In genomic region chr10:60446070-60446833, GRCh38 we compare ENCODE assay signal across 14 cellular contexts. TPM values are rescaled to one million over a fixed set of nuclear protein-coding genes. Genes with fewer than 3 reads are reported as not detected.
DNase-seq lines count a peak whose midpoint lies in the region; ATAC-seq and TF ChIP-seq lines count a peak whose summit lies in the region.
"Had no signal": no experiment of that assay in that cellular context is flagged by ENCODE, and none has a peak within 500 bp of the region (broad histone marks: within the 10 kb centered on the region; RNA-seq: fewer than 3 reads in every experiment).

No MANE protein-coding gene starts in this region.

- peak overlapping the region; percentile 34 for H3K4me3 Mint-ChIP-seq in activated T-helper 17 cell treated with anti-CD3 and anti-CD28 coated beads, Interleukin-2, amount 50 U/mL, for 72 hours
- H3K4me3 Mint-ChIP-seq: CD8-positive, alpha-beta T cell had no signal

- H3K27ac ChIP-seq in temporal lobe (ENCODE audit: low read depth, low read length), result peak overlapping the region; percentile 19
- H3K27ac ChIP-seq: right lobe of liver had no signal

- no peaks in the 10 kb centered on the region for H3K9me3 Mint-ChIP-seq in activated T-helper 17 cell treated with anti-CD3 and anti-CD28 coated beads, Interleukin-2, amount 50 U/mL, for 72 hours
- H3K9me3 Mint-ChIP-seq: CD8-positive, alpha-beta T cell; IgD-negative memory B cell had no signal

- H3K27me3 ChIP-seq in Loucy (ENCODE audit: insufficient read depth, low read length, poor library complexity, severe bottlenecking), result no peaks in the 10 kb centered on the region
- H3K27me3 ChIP-seq: right lobe of liver had no signal

- DNase-seq in kidney tubule cell (ENCODE audit: low spot score), result peak; percentile 29
- no peak for DNase-seq in stimulated activated naive CD4-positive, alpha-beta T cell treated with Interleukin-2 at 50 U/mL for 16 hours (lab: John Stamatoyannopoulos, UW)
- DNase-seq in AG08395 (ENCODE audit: low spot score), result no peak
- DNase-seq: activated naive CD4-positive, alpha-beta T cell; CD8-positive, alpha-beta T cell; foreskin melanocyte; NCI-H1092 treated with DMSO at 0.1 percent for 48 hours; right lobe of liver; stimulated activated CD4-positive, alpha-beta T cell treated with anti-CD3 and anti-CD28 coated beads, Interleukin-4, amount 100 ng/mL, for 24 hours had no signal

- no peak for ATAC-seq in activated T-helper 17 cell treated with anti-CD3 and anti-CD28 coated beads, Interleukin-2, amount 50 U/mL, for 72 hours (replicated peaks)
- no peak for ATAC-seq in HG03039 (IDR thresholded peaks at IDR 0.05; ENCODE audit: unreplicated experiment)

- H3K36me3 Mint-ChIP-seq in activated T-helper 17 cell treated with anti-CD3 and anti-CD28 coated beads, Interleukin-2, amount 50 U/mL, for 72 hours (ENCODE audit: low read depth), result peaks cover 5% of the 10 kb centered on the region
- H3K36me3 Mint-ChIP-seq: CD8-positive, alpha-beta T cell had no signal

- peaks cover 12% of the 10 kb centered on the region for H3K4me1 Mint-ChIP-seq in activated T-helper 17 cell treated with anti-CD3 and anti-CD28 coated beads, Interleukin-2, amount 50 U/mL, for 72 hours

- H3K36me3 ChIP-seq in Loucy (ENCODE audit: insufficient read depth, low read length), result no peaks in the 10 kb centered on the region
- H3K36me3 ChIP-seq: right lobe of liver had no signal

- no peak overlapping the region for H3K4me3 ChIP-seq in Loucy (ENCODE audit: low read length, poor library complexity, severe bottlenecking)
- H3K4me3 ChIP-seq: right lobe of liver had no signal

- H3K27ac Mint-ChIP-seq in activated T-helper 17 cell treated with anti-CD3 and anti-CD28 coated beads, Interleukin-2, amount 50 U/mL, for 72 hours, result no peak overlapping the region
- H3K27ac Mint-ChIP-seq: CD8-positive, alpha-beta T cell had no signal

- no peak overlapping the region for H3K4me2 ChIP-seq in Loucy (ENCODE audit: low read depth, low read length, poor library complexity, severe bottlenecking)

- no peaks in the 10 kb centered on the region for H3K9me3 ChIP-seq in Loucy (ENCODE audit: insufficient read depth, low read depth, low read length)
- H3K9me3 ChIP-seq: right lobe of liver had no signal

- H3K79me2 ChIP-seq in Loucy (ENCODE audit: insufficient read depth, low read length), result no peaks in the 10 kb centered on the region

- peak overlapping the region; percentile 63; the same call in 1 of the 2 replicates for H2AFZ ChIP-seq in Loucy (ENCODE audit: low read length)

- no peaks in the 10 kb centered on the region for H4K20me1 ChIP-seq in Loucy (ENCODE audit: insufficient read depth, low read length, poor library complexity, severe bottlenecking)

- no peaks in the 10 kb centered on the region for H3K9me2 ChIP-seq in Loucy (replicated peaks; ENCODE audit: low read depth, low read length)

- no peaks in the 10 kb centered on the region for H3K4me1 ChIP-seq in Loucy (ENCODE audit: insufficient read depth, low read length, poor library complexity, severe bottlenecking)
- H3K4me1 ChIP-seq: right lobe of liver had no signal

- H3K9ac ChIP-seq in Loucy (ENCODE audit: low read depth, low read length, poor library complexity, severe bottlenecking), result no peak overlapping the region

- TF ChIP-seq CTCF in Loucy (conservative IDR thresholded peaks at IDR 0.05; ENCODE audit: low read length), result no peak

- H3F3A ChIP-seq in Loucy (ENCODE audit: low read depth), result no peaks in the 10 kb centered on the region

- H3K27me3 Mint-ChIP-seq in activated T-helper 17 cell treated with anti-CD3 and anti-CD28 coated beads, Interleukin-2, amount 50 U/mL, for 72 hours, result no peaks in the 10 kb centered on the region
- H3K27me3 Mint-ChIP-seq: IgD-negative memory B cell had no signal

RNA-seq across cellular contexts. Expression of gene ANK3, which starts 56.6 kb away (rescaled TPM):
- total RNA-seq in activated T-helper 17 cell treated with anti-CD3 and anti-CD28 coated beads, Interleukin-2, amount 50 U/mL, for 72 hours, result 10 to 100 TPM; 56.2 to 78.2 TPM
- 305 TPM for total RNA-seq in temporal lobe
